21 cellular contexts compared by ENCODE assay signal in genomic region chr10:92323079-92323478, GRCh38.
"Had no signal": no experiment of that assay in that cellular context is flagged by ENCODE, and none has a peak within 500 bp of the region (broad histone marks: within the 10 kb centered on the region; RNA-seq: fewer than 3 reads in every experiment).

No MANE protein-coding gene starts in this region.

- H3K9me3 ChIP-seq: SJSA1 had no signal

- H3K27ac ChIP-seq: SJSA1, SK-N-MC had no signal

- H3K27me3 ChIP-seq: SJSA1 had no signal

- DNase-seq: Karpas-422, KBM-7, MV-4-11, NCI-H1048, NCI-H1105, NCI-H1417, NCI-H1436 treated with DMSO at 0.1 percent for 48 hours, NCI-H1694, NCI-H187 treated with DMSO at 0.1 percent for 48 hours, NCI-H2029 treated with DMSO at 0.1 percent for 48 hours, NCI-H2171 treated with DMSO at 0.1 percent for 48 hours, NCI-H345, NCI-H446 treated with DMSO at 0.1 percent for 48 hours, NCI-H510A treated with DMSO at 0.1 percent for 48 hours, NCI-H526, NCI-H748 treated with DMSO at 0.1 percent for 48 hours, Right ventricle myocardium superior, RPMI8226, SIG-M5 had no signal

- H3K4me3 ChIP-seq: SJSA1, SK-N-MC had no signal
